1 cellular context compared by ENCODE assay signal in the genomic region with DNA sequence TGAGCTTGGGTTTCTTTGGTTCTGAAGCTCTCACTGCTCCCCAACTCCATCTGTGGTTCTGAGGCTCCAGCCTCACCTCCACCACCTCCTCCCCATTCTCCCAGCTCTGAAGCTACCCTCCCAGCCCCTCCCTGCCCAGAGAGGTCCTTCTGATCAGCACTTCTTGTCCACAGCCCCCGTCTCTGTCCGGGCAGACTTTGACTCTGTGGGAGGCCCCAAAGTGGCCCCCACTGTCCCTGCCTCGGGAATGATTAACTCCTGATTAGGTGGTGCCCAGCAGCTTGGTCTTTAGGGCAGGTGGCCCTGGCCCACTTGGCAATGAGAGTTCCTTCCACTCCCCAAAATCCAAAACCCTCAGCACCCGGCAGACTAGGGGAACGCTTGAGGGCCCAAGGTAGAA.
TF ChIP-seq lines count a peak whose summit lies in the region.

No MANE protein-coding gene starts in this region.

TF ChIP-seq in HepG2, 621 proteins besides CTCF, POLR2A, EP300 and RAD21 (continued from another document):
- TF ChIP-seq, protein P1, sequence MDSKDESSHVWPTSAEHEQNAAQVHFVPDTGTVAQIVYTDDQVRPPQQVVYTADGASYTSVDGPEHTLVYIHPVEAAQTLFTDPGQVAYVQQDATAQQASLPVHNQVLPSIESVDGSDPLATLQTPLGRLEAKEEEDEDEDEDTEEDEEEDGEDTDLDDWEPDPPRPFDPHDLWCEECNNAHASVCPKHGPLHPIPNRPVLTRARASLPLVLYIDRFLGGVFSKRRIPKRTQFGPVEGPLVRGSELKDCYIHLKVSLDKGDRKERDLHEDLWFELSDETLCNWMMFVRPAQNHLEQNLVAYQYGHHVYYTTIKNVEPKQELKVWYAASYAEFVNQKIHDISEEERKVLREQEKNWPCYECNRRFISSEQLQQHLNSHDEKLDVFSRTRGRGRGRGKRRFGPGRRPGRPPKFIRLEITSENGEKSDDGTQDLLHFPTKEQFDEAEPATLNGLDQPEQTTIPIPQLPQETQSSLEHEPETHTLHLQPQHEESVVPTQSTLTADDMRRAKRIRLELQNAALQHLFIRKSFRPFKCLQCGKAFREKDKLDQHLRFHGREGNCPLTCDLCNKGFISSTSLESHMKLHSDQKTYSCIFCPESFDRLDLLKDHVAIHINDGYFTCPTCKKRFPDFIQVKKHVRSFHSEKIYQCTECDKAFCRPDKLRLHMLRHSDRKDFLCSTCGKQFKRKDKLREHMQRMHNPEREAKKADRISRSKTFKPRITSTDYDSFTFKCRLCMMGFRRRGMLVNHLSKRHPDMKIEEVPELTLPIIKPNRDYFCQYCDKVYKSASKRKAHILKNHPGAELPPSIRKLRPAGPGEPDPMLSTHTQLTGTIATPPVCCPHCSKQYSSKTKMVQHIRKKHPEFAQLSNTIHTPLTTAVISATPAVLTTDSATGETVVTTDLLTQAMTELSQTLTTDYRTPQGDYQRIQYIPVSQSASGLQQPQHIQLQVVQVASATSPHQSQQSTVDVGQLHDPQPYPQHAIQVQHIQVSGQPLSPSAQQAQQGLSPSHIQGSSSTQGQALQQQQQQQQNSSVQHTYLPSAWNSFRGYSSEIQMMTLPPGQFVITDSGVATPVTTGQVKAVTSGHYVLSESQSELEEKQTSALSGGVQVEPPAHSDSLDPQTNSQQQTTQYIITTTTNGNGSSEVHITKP (CRISPR knock-in tag; IDR thresholded peaks at IDR 0.05; ENCODE audit: low read depth) = no peak
- no peak for TF ChIP-seq RBM39 (IDR thresholded peaks at IDR 0.05; ENCODE audit: low read depth, low read length, poor library complexity, severe bottlenecking)
- TF ChIP-seq ZNF652 (CRISPR knock-in tag; IDR thresholded peaks at IDR 0.05; ENCODE audit: borderline replicate concordance, low read depth) = peak; percentile 49; the same call in 1 of the 2 replicates
- TF ChIP-seq GABPA (IDR thresholded peaks at IDR 0.05; ENCODE audit: low read depth, low read length) = no peak
- 0 out of 2 replicates have a peak, but pooled peaks have one; percentile 10 for TF ChIP-seq GABPA (CRISPR knock-in tag; IDR thresholded peaks at IDR 0.05; ENCODE audit: low read depth)
- TF ChIP-seq, protein P2, sequence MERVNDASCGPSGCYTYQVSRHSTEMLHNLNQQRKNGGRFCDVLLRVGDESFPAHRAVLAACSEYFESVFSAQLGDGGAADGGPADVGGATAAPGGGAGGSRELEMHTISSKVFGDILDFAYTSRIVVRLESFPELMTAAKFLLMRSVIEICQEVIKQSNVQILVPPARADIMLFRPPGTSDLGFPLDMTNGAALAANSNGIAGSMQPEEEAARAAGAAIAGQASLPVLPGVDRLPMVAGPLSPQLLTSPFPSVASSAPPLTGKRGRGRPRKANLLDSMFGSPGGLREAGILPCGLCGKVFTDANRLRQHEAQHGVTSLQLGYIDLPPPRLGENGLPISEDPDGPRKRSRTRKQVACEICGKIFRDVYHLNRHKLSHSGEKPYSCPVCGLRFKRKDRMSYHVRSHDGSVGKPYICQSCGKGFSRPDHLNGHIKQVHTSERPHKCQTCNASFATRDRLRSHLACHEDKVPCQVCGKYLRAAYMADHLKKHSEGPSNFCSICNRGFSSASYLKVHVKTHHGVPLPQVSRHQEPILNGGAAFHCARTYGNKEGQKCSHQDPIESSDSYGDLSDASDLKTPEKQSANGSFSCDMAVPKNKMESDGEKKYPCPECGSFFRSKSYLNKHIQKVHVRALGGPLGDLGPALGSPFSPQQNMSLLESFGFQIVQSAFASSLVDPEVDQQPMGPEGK (CRISPR knock-in tag; IDR thresholded peaks at IDR 0.05) = peak; percentile 94
TF ChIP-seq in HepG2: peak in this region for 13.
